ENCODE assay signal across 16 cellular contexts in genomic region chr6:140366991-140367390, GRCh38.
A peak's percentile ranks its signal among the peaks of the same experiment; 100 is the strongest.
DNase-seq lines count a peak whose midpoint lies in the region; ATAC-seq lines count a peak whose summit lies in the region.
"Had no signal": no experiment of that assay in that cellular context is flagged by ENCODE, and none has a peak within 500 bp of the region (broad histone marks: within the 10 kb centered on the region; RNA-seq: fewer than 3 reads in every experiment).

No MANE protein-coding gene starts in this region.

- H3K9me3 Mint-ChIP-seq in activated CD4-positive, alpha-beta T cell treated with anti-CD3 and anti-CD28 coated beads, Interleukin-2, amount 10 ng/mL, durations not matched to agents 7 days and 5 days = no peaks in the 10 kb centered on the region

- CTCF ChIA-PET in activated CD4-positive, alpha-beta T cell treated with anti-CD3 and anti-CD28 coated beads, Interleukin-2, amount 10 ng/mL, durations not matched to agents 7 days and 5 days (lab: Charles Lee) = no interaction called here

- no peak for ATAC-seq in HG03025 (IDR thresholded peaks at IDR 0.05; ENCODE audit: low FRiP score, unreplicated experiment)
- ATAC-seq: gastroesophageal sphincter had no signal

- POLR2A ChIA-PET in activated CD4-positive, alpha-beta T cell treated with anti-CD3 and anti-CD28 coated beads, Interleukin-2, amount 10 ng/mL, durations not matched to agents 7 days and 5 days (lab: Charles Lee) = no interaction called here

- H3K36me3 Mint-ChIP-seq in activated CD4-positive, alpha-beta T cell treated with anti-CD3 and anti-CD28 coated beads, Interleukin-2, amount 10 ng/mL, durations not matched to agents 7 days and 5 days (ENCODE audit: low read depth) = no peaks in the 10 kb centered on the region

- DNase-seq in EH (ENCODE audit: low read depth) = peak; percentile 86
- peak; percentile 62 for DNase-seq in NCI-H226
- DNase-seq in brain pericyte (ENCODE audit: low read depth, low spot score) = peak; percentile 20
- peak; percentile 82 for DNase-seq in kidney glomerular epithelial cell (lab: John Stamatoyannopoulos, UW)
- no peak for DNase-seq in activated T-cell treated with anti-CD3 and anti-CD28 coated beads, Interleukin-2, amount 50 U/mL, for 1 hour
- no peak for DNase-seq in activated CD4-positive, alpha-beta T cell treated with anti-CD3 and anti-CD28 coated beads, Interleukin-2, amount 10 ng/mL, durations not matched to agents 7 days and 5 days
- DNase-seq in NCI-H82 treated with DMSO at 0.1 percent for 48 hours (lab: John Stamatoyannopoulos, UW; ENCODE audit: unreplicated experiment) = no peak
- DNase-seq: activated T-cell treated with anti-CD3 and anti-CD28 coated beads, Interleukin-2, amount 50 U/mL, for 24 hours; DMS153; midbrain; NCI-H187 treated with DMSO at 0.1 percent for 48 hours; NCI-H526 treated with DMSO at 0.1 percent for 48 hours; RPMI8226; T-helper 2 cell had no signal

- no peaks in the 10 kb centered on the region for H3K27me3 Mint-ChIP-seq in activated CD4-positive, alpha-beta T cell treated with anti-CD3 and anti-CD28 coated beads, Interleukin-2, amount 10 ng/mL, durations not matched to agents 7 days and 5 days
- H3K27me3 Mint-ChIP-seq: activated T-cell treated with anti-CD3 and anti-CD28 coated beads, Interleukin-2, amount 50 U/mL, for 24 hours had no signal

- no peaks in the 10 kb centered on the region for H3K4me1 Mint-ChIP-seq in activated CD4-positive, alpha-beta T cell treated with anti-CD3 and anti-CD28 coated beads, Interleukin-2, amount 10 ng/mL, durations not matched to agents 7 days and 5 days

- H3K4me3 Mint-ChIP-seq in activated CD4-positive, alpha-beta T cell treated with anti-CD3 and anti-CD28 coated beads, Interleukin-2, amount 10 ng/mL, durations not matched to agents 7 days and 5 days = no peak overlapping the region
- H3K4me3 Mint-ChIP-seq: activated T-cell treated with anti-CD3 and anti-CD28 coated beads, Interleukin-2, amount 50 U/mL, for 24 hours had no signal

- H3K27ac Mint-ChIP-seq in activated CD4-positive, alpha-beta T cell treated with anti-CD3 and anti-CD28 coated beads, Interleukin-2, amount 10 ng/mL, durations not matched to agents 7 days and 5 days = no peak overlapping the region
- H3K27ac Mint-ChIP-seq: activated T-cell treated with anti-CD3 and anti-CD28 coated beads, Interleukin-2, amount 50 U/mL, for 24 hours had no signal

Comparison
In these comparisons a context has a peak if more than half of its experiments do, and no peak if none do; other contexts are left out.
1. DNase-seq: peak in EH (single experiment), NCI-H226 (single experiment), brain pericyte (single experiment) and kidney glomerular epithelial cell (single experiment); none in activated T-cell treated with anti-CD3 and anti-CD28 coated beads, Interleukin-2, amount 50 U/mL, for 1 hour (single experiment), activated CD4-positive, alpha-beta T cell treated with anti-CD3 and anti-CD28 coated beads, Interleukin-2, amount 10 ng/mL, durations not matched to agents 7 days and 5 days (single experiment) and NCI-H82 treated with DMSO at 0.1 percent for 48 hours (single experiment).